Comparison of ENCODE assay signal across 32 cellular contexts in the genomic region with DNA sequence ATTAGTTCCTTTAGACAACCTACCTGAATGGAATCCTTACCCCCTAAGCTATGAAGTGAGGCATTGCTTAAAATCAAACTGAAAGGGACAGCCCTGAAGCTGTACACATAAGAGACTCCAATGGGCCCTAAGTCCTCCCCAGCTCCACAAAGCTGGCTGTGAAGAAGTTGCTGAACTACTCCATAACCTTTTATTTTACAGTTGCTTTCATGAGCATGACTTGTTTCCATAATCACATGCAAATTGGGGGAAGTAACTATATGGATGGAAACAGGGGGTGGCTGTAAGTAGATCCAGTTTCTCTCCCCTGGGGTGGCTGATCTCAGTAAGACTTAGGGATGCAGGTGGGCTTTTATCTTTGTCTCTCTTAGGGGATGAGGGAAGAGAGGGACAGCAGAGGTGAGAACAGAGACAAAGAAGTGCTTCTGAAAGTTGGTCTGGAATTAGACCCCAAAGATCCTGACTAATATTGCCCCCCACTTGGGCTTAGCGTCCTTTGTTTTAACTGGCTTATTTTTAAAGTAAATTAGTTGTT. TPM values are rescaled to one million over a fixed set of nuclear protein-coding genes. Genes with fewer than 3 reads are reported as not detected.
DNase-seq lines count a peak whose midpoint lies in the region; ATAC-seq, FAIRE-seq and TF ChIP-seq lines count a peak whose summit lies in the region.
"Had no signal": no experiment of that assay in that cellular context is flagged by ENCODE, and none has a peak within 500 bp of the region (broad histone marks: within the 10 kb centered on the region; RNA-seq: fewer than 3 reads in every experiment).

No MANE protein-coding gene starts in this region.

- peaks cover 100% of the 10 kb centered on the region for H4K20me1 ChIP-seq in neural progenitor cell (ENCODE audit: low read depth)

- H3K36me3 ChIP-seq in HUES6 (ENCODE audit: control insufficient read depth, insufficient read depth, low read length) (peaks cover 75% of the 10 kb centered on the region), endodermal cell (ENCODE audit: control insufficient read depth, insufficient read depth, low read length) (peaks cover 100% of the 10 kb centered on the region), neural progenitor cell (peaks cover 35% of the 10 kb centered on the region), heart left ventricle (peaks cover 0 to 39% (median 15%) of the 10 kb centered on the region in 9 donors)
- H3K36me3 ChIP-seq: colonic mucosa had no signal

- intact Hi-C loops in heart left ventricle (cut with DNase I): no loop called here

- H3K4me1 ChIP-seq in A549 (peaks cover 40% of the 10 kb centered on the region), HUES6 (ENCODE audit: control insufficient read depth, insufficient read depth, low read length) (peaks cover 62% of the 10 kb centered on the region), endodermal cell (ENCODE audit: control insufficient read depth, insufficient read depth, low read length) (no peaks in the 10 kb centered on the region), neural progenitor cell (peaks cover 49% of the 10 kb centered on the region), heart left ventricle (peaks cover 5 to 49% (median 22%) of the 10 kb centered on the region in 12 donors)

- H3K4me3 ChIP-seq in A549 (no peak overlapping the region), HUES6 (ENCODE audit: low read depth, low read length) (peak overlapping the region; percentile 56), endodermal cell (ENCODE audit: low read length) (peak overlapping the region; percentile 95), neural progenitor cell (peak overlapping the region; percentile 100), heart left ventricle (no peak overlapping the region)
- H3K4me3 ChIP-seq: ascending aorta, colonic mucosa, GM12878, psoas muscle had no signal

- ATAC-seq in A549 (no peak), heart left ventricle (no peak)
- ATAC-seq: effector memory CD8-positive, alpha-beta T cell; GM12878; left ventricle myocardium superior; PC-3; psoas muscle; stimulated activated effector memory CD8-positive, alpha-beta T cell treated with anti-CD3 and anti-CD28 coated beads, Interleukin-12 subunit alpha, Interleukin-12 subunit beta, amount 100 ng/mL, for 72 hours; T-cell; upper lobe of right lung had no signal

- CTCF ChIA-PET in A549 (lab: Yijun Ruan, JAX): interaction anchor here (1.3 to 8.6 kb wide), 4 partner anchors 17 to 298 kb away, joined by 5 to 82 read pairs (median 36); no protein-coding TSS in a partner anchor

- H3K27ac Mint-ChIP-seq in endodermal cell (peak overlapping the region; percentile 90), neural progenitor cell (no peak overlapping the region)
- H3K27ac Mint-ChIP-seq: activated T-cell treated with anti-CD3 and anti-CD28 coated beads, Interleukin-2, amount 50 U/mL, for 24 hours; B cell; CD4-positive, alpha-beta memory T cell; effector memory CD8-positive, alpha-beta T cell; stimulated activated effector memory CD8-positive, alpha-beta T cell treated with anti-CD3 and anti-CD28 coated beads, Interleukin-12 subunit alpha, Interleukin-12 subunit beta, amount 100 ng/mL, for 72 hours had no signal

- no peak overlapping the region for H2AFZ ChIP-seq in neural progenitor cell (replicated peaks)

- H3K4me1 Mint-ChIP-seq in endodermal cell: peaks cover 32% of the 10 kb centered on the region
- H3K4me1 Mint-ChIP-seq in neural progenitor cell: peaks cover 37% of the 10 kb centered on the region

- no peak for TF ChIP-seq EP300 in A549 (IDR thresholded peaks at IDR 0.05)

- H3K27me3 Mint-ChIP-seq in endodermal cell (ENCODE audit: insufficient read depth) (peaks cover 2% of the 10 kb centered on the region), neural progenitor cell (ENCODE audit: insufficient read depth, low read depth) (peaks cover 39% of the 10 kb centered on the region)

- no peaks in the 10 kb centered on the region for H3K9me3 Mint-ChIP-seq in endodermal cell
- H3K9me3 Mint-ChIP-seq in neural progenitor cell: peaks cover 2% of the 10 kb centered on the region
- H3K9me3 Mint-ChIP-seq: activated T-cell treated with anti-CD3 and anti-CD28 coated beads, Interleukin-2, amount 50 U/mL, for 24 hours; effector memory CD8-positive, alpha-beta T cell; stimulated activated effector memory CD8-positive, alpha-beta T cell treated with anti-CD3 and anti-CD28 coated beads, Interleukin-12 subunit alpha, Interleukin-12 subunit beta, amount 100 ng/mL, for 72 hours; T-cell had no signal

- no peak for TF ChIP-seq RAD21 in A549 (conservative IDR thresholded peaks at IDR 0.05 in 1 of 2, IDR thresholded peaks at IDR 0.05 in 1 of 2)

- H3K4me2 ChIP-seq in A549 (peak overlapping the region; percentile 76), neural progenitor cell (peak overlapping the region; percentile 100)

- H3F3A ChIP-seq in neural progenitor cell (ENCODE audit: low read depth): peaks cover 85% of the 10 kb centered on the region

- POLR2A ChIA-PET in A549 (lab: Yijun Ruan, JAX): no interaction called here

- peak overlapping the region; percentile 5 for H3K9ac ChIP-seq in HUES6 (ENCODE audit: low read length)
- peak overlapping the region; percentile 95 for H3K9ac ChIP-seq in endodermal cell (ENCODE audit: extremely low read depth, low read length, poor library complexity, severe bottlenecking)
- H3K9ac ChIP-seq in neural progenitor cell: no peak overlapping the region

- peaks cover 100% of the 10 kb centered on the region for H3K79me2 ChIP-seq in neural progenitor cell (ENCODE audit: low read depth)

- WGBS in A549 (ENCODE audit: missing lambda C conversion rate): 94% methylated on average over 1 of the region's 1 CpG
- WGBS in endodermal cell (ENCODE audit: insufficient coverage in 1 of 2, insufficient read length in 1 of 2), 2 experiments: 17% methylated on average over 1 of the region's 1 CpG; no CpG with 5 or more reads in 1 of the 2 experiments
- 89 to 100% (median 93%) methylated on average over 1 of the region's 1 CpG for WGBS in heart left ventricle, 4 donors

- H3K9me3 ChIP-seq in A549: no peaks in the 10 kb centered on the region
- H3K9me3 ChIP-seq in HUES6 (ENCODE audit: control insufficient read depth, insufficient read depth, low read depth, low read length): no peaks in the 10 kb centered on the region
- H3K9me3 ChIP-seq in endodermal cell (ENCODE audit: control insufficient read depth, low read length): peaks cover 7% of the 10 kb centered on the region
- H3K9me3 ChIP-seq in neural progenitor cell (ENCODE audit: low read depth): no peaks in the 10 kb centered on the region
- no peaks in the 10 kb centered on the region for H3K9me3 ChIP-seq in heart left ventricle
- H3K9me3 ChIP-seq: ascending aorta, colonic mucosa, psoas muscle, upper lobe of right lung had no signal

- no peak for TF ChIP-seq CTCF in A549 (IDR thresholded peaks at IDR 0.05)
- no peak for TF ChIP-seq CTCF in endodermal cell (conservative IDR thresholded peaks at IDR 0.05)
- TF ChIP-seq CTCF in neural progenitor cell (IDR thresholded peaks at IDR 0.05): no peak
- no peak for TF ChIP-seq CTCF in heart left ventricle (IDR thresholded peaks at IDR 0.05)

- H3K4me3 Mint-ChIP-seq in endodermal cell (peak overlapping the region; percentile 97), neural progenitor cell (no peak overlapping the region)
- H3K4me3 Mint-ChIP-seq: activated T-cell treated with anti-CD3 and anti-CD28 coated beads, Interleukin-2, amount 50 U/mL, for 24 hours; B cell; CD4-positive, alpha-beta memory T cell; effector memory CD8-positive, alpha-beta T cell; stimulated activated effector memory CD8-positive, alpha-beta T cell treated with anti-CD3 and anti-CD28 coated beads, Interleukin-12 subunit alpha, Interleukin-12 subunit beta, amount 100 ng/mL, for 72 hours; T-cell had no signal

- FAIRE-seq in A549 (lab: Jason Lieb, UNC): no peak
- FAIRE-seq: GM12878, GM19239, kidney had no signal

- peaks cover 31% of the 10 kb centered on the region; the same call in 1 of the 2 replicates for H3K27me3 ChIP-seq in HUES6 (ENCODE audit: control insufficient read depth, insufficient read depth, low read length)
- H3K27me3 ChIP-seq in endodermal cell (ENCODE audit: control insufficient read depth, insufficient read depth, low read length, poor library complexity, severe bottlenecking): no peaks in the 10 kb centered on the region
- H3K27me3 ChIP-seq in neural progenitor cell: no peaks in the 10 kb centered on the region
- no peaks in the 10 kb centered on the region for H3K27me3 ChIP-seq in heart left ventricle
- H3K27me3 ChIP-seq: ascending aorta, colonic mucosa, upper lobe of right lung had no signal

- peaks cover 94% of the 10 kb centered on the region for H3K36me3 Mint-ChIP-seq in endodermal cell (ENCODE audit: low read depth)
- H3K36me3 Mint-ChIP-seq in neural progenitor cell: peaks cover 2% of the 10 kb centered on the region
- H3K36me3 Mint-ChIP-seq: T-cell had no signal

- H3K27ac ChIP-seq in A549: no peak overlapping the region
- 0 out of 2 replicates have a peak overlapping the region, but pooled peaks have one; percentile 71 for H3K27ac ChIP-seq in HUES6 (ENCODE audit: low read depth, low read length)
- no peak overlapping the region for H3K27ac ChIP-seq in endodermal cell (ENCODE audit: low read depth, low read length)
- H3K27ac ChIP-seq in neural progenitor cell: peak overlapping the region; percentile 88
- H3K27ac ChIP-seq in heart left ventricle: no peak overlapping the region
- H3K27ac ChIP-seq: ascending aorta, psoas muscle, upper lobe of right lung had no signal

- DNase-seq in A549 (ENCODE audit: low read depth in 1 of 2, low spot score in 1 of 2) (no peak), endodermal cell (peak; percentile 45), neural progenitor cell (ENCODE audit: low spot score) (peak; percentile 41), A172 (ENCODE audit: low spot score) (no peak), heart left ventricle (no peak), activated gamma-delta T cell treated with Interleukin-2 at 50 U/mL for 16 hours (no peak), AG20443 (ENCODE audit: low spot score) (no peak)
- DNase-seq: activated CD4-positive, alpha-beta T cell treated with anti-CD3 and anti-CD28 coated beads, Interleukin-2, amount 50 U/mL, for 1 hour; activated gamma-delta T cell; activated T-cell treated with anti-CD3 and anti-CD28 coated beads, Interleukin-2, amount 50 U/mL, for 24 hours; CD4-positive, alpha-beta memory T cell; colonic mucosa; DMS 273 treated with DMSO at 0.1 percent for 48 hours; effector memory CD8-positive, alpha-beta T cell; EL; erythroblast; GOT3; kidney; left ventricle myocardium superior; NCI-H1436 treated with DMSO at 0.1 percent for 48 hours; NCI-H2081 treated with DMSO at 0.1 percent for 48 hours; NCI-H446; PC-3; psoas muscle; T-cell; upper lobe of right lung had no signal

- TF ChIP-seq POLR2A in A549 (IDR thresholded peaks at IDR 0.05; ENCODE audit: low read length) (no peak), heart left ventricle (IDR thresholded peaks at IDR 0.05) (no peak)

RNA-seq across cellular contexts. Expression of gene FZD5, which starts 5.5 kb away (rescaled TPM):
- polyA plus RNA-seq in A549 (2011; rRNA removed) (6.7 and 7.5 TPM in 2 replicates), A549 (2017; fragmentation: RNase III; extraction: RNeasy Plus Mini Kit Qiagen cat#74134 plus additional on column Dnase treatment) (3.9 to 4.9 TPM (median 4.9 TPM) in 3 replicates), heart left ventricle (1 to 10 TPM in 1 of 2 donors, under 1 TPM in 1; 0.95 to 4.6 TPM)
- polyA plus RNA-seq in A549 (2012; cell fraction: cytosol; rRNA removed): 2.5 and 4.2 TPM in 2 replicates
- 3.3 and 4.4 TPM in 2 replicates for polyA plus RNA-seq in A549 (2012; cell fraction: nucleus; rRNA removed)
- polyA minus RNA-seq in A549 (2011; rRNA and poly(A)+ RNA removed): 8.3 and 8.9 TPM in 2 replicates
- total RNA-seq in endodermal cell (1,000 to 10,000 TPM; 1,055 to 1,188 TPM), neural progenitor cell (ENCODE audit: low replicate concordance) (178 and 240 TPM in 2 replicates), heart left ventricle (1 to 10 TPM; 3.3 to 8.7 (median 4.5) TPM)
- polyA plus RNA-seq in endodermal cell (2013, experiment 1 of 2): 95.5 TPM
- polyA plus RNA-seq in endodermal cell (2013, experiment 2 of 2): 122 TPM
- total RNA-seq in A172 (2014; rRNA removed; shearing (Covaris generic)): 6.5 and 7.0 TPM in 2 replicates

RNA-seq across cellular contexts. Expression of gene CCNYL1, which starts 52.7 kb away (rescaled TPM):
- polyA plus RNA-seq in A549 (2011; rRNA removed): 31.6 and 38.7 TPM in 2 replicates
- polyA plus RNA-seq in A549 (2012; cell fraction: cytosol; rRNA removed): 13.0 and 14.8 TPM in 2 replicates
- polyA plus RNA-seq in A549 (2012; cell fraction: nucleus; rRNA removed): 9.4 and 12.8 TPM in 2 replicates
- 16.9 to 20.8 TPM (median 17.7 TPM) in 3 replicates for polyA plus RNA-seq in A549 (2017; fragmentation: RNase III; extraction: RNeasy Plus Mini Kit Qiagen cat#74134 plus additional on column Dnase treatment)
- 9.6 and 11.0 TPM in 2 replicates for polyA minus RNA-seq in A549 (2011; rRNA and poly(A)+ RNA removed)
- 10 to 100 TPM; 19.8 to 22.4 TPM for total RNA-seq in endodermal cell
- 26.6 TPM for polyA plus RNA-seq in endodermal cell (2013, experiment 1 of 2)
- 31.3 TPM for polyA plus RNA-seq in endodermal cell (2013, experiment 2 of 2)
- 15.0 and 22.0 TPM in 2 replicates for total RNA-seq in neural progenitor cell (ENCODE audit: low replicate concordance)
- 4.9 and 5.5 TPM in 2 replicates for total RNA-seq in A172 (2014; rRNA removed; shearing (Covaris generic))
- 10 to 100 TPM in 5 of 9 donors, 1 to 10 TPM in 4; 4.5 to 17.5 (median 10.9) TPM for total RNA-seq in heart left ventricle
- 10 to 100 TPM in 1 of 2 donors, 1 to 10 TPM in 1; 3.9 to 11.1 TPM for polyA plus RNA-seq in heart left ventricle

Comparison
In these comparisons a context has a peak if more than half of its experiments do, and no peak if none do; other contexts are left out.
1. DNase-seq: peak in endodermal cell (single experiment) and neural progenitor cell (single experiment); none in A549 (0 of 2), A172 (single experiment), heart left ventricle (0 of 5), activated gamma-delta T cell treated with Interleukin-2 at 50 U/mL for 16 hours (single experiment) and AG20443 (single experiment).
2. H3K27ac ChIP-seq: peak in HUES6 (single experiment) and neural progenitor cell (single experiment); none in A549 (0 of 2), endodermal cell (single experiment) and heart left ventricle (0 of 12).
3. H3K4me3 ChIP-seq: peak in HUES6 (single experiment), endodermal cell (single experiment) and neural progenitor cell (single experiment); none in A549 (single experiment) and heart left ventricle (0 of 12).
4. RNA of gene FZD5, which starts 5.5 kb away (total RNA-seq): 1,055 to 1,188 TPM in endodermal cell and 178 to 240 TPM in neural progenitor cell; 6.5 to 7.0 TPM in A172 and 3.3 to 8.7 TPM in heart left ventricle; every median in the first group is over 10 times any median in the second.